10 cellular contexts compared by ENCODE assay signal in the genomic region with DNA sequence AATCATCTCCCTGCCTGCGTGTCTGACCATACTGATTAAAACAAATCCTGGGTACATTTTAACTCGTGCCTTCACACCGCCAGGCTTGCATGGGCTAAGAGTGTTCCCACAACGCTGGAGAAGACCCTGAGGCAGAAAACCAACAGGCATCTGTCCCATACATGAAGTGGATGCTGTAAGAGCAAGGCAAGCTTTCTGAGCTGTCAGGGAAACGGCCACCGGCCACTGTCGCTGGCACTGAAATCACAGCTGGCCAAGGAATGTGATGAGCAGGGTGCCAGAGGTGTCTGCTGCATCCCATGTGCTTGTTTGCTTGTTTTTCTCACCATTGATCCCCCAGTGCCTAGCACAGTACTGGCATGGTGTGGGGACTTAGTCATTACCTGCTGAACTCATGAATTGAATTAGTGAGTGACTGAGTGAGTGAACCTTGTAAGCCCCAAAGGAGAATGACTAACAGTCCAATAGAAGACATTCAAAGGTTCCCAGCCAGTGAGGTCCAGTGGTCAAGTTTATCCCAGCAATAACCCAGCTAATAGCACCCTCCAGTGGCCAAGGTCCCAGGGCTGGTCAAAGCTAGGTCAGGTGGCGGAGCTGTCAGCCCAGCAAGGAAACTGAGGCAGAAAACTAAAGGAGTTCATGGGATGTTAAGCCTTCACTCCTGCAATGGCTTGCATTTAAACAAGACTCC.
DNase-seq lines count a peak whose midpoint lies in the region; ATAC-seq and TF ChIP-seq lines count a peak whose summit lies in the region.
"Had no signal": no experiment of that assay in that cellular context is flagged by ENCODE, and none has a peak within 500 bp of the region (broad histone marks: within the 10 kb centered on the region; RNA-seq: fewer than 3 reads in every experiment).

No MANE protein-coding gene starts in this region.

- no peaks in the 10 kb centered on the region for H3K27me3 ChIP-seq in IMR-90 (ENCODE audit: control insufficient read depth, insufficient read depth, low read length)
- H3K27me3 ChIP-seq: tibial artery had no signal

- H3K18ac ChIP-seq in IMR-90 (ENCODE audit: low read depth, low read length), result no peak overlapping the region

- CTCF ChIA-PET in IMR-90 (lab: Yijun Ruan, JAX), result interaction anchor here (0.5 to 0.9 kb wide), 2 partner anchors 1153 to 1181 kb away, joined by 3 read pairs; no protein-coding TSS in a partner anchor

- H3K4me3 ChIP-seq in IMR-90 (ENCODE audit: insufficient read depth, low read depth, low read length) (no peak overlapping the region), cardiac fibroblast (replicated peaks in 1 of 2; ENCODE audit: low read depth in 2 of 2, low read length in 2 of 2) (no peak overlapping the region)
- H3K4me3 ChIP-seq: tibial artery had no signal

- H4K91ac ChIP-seq in IMR-90 (ENCODE audit: insufficient read depth, low read depth, low read length), result no peak overlapping the region

- peak; percentile 56 for TF ChIP-seq RAD21 in IMR-90 (IDR thresholded peaks at IDR 0.05; ENCODE audit: low read length)

- no peak overlapping the region for H3K9ac ChIP-seq in IMR-90 (ENCODE audit: low read depth, low read length)

- no peak overlapping the region for H2AFZ ChIP-seq in IMR-90 (replicated peaks; ENCODE audit: low read length, poor library complexity)

- peaks cover 4% of the 10 kb centered on the region; the same call in 1 of the 2 replicates for H3K9me1 ChIP-seq in IMR-90 (ENCODE audit: insufficient read depth, low read length)

- no peak overlapping the region for H3K56ac ChIP-seq in IMR-90 (ENCODE audit: extremely low read depth, insufficient read depth, low read length)

- no peak overlapping the region for H4K5ac ChIP-seq in IMR-90 (ENCODE audit: low read depth, low read length)

- WGBS in IMR-90 (ENCODE audit: extremely low coverage in 2 of 2, insufficient read length in 1 of 2), 2 experiments, result no CpG with 5 or more reads among the region's 8 CpGs

- peak overlapping the region; percentile 62 for H2BK20ac ChIP-seq in IMR-90 (ENCODE audit: low read depth, low read length)

- H2AK5ac ChIP-seq in IMR-90 (ENCODE audit: low read depth, low read length), result peak overlapping the region; percentile 87

- H3K36me3 ChIP-seq in IMR-90 (ENCODE audit: control insufficient read depth, insufficient read depth, low read length), result no peaks in the 10 kb centered on the region
- H3K36me3 ChIP-seq: neutrophil, tibial artery had no signal

- H2BK15ac ChIP-seq in IMR-90 (ENCODE audit: low read depth, low read length), result peak overlapping the region; percentile 4; the same call in 1 of the 3 replicates

- DNase-seq in COLO829 (ENCODE audit: low spot score) (peak; percentile 19), IMR-90 (peak; percentile 54), cardiac fibroblast (ENCODE audit: low read depth in 2 of 2) (peak; percentile 50 to 68), mesenteric fat pad (ENCODE audit: low spot score) (peak; percentile 68), NOMO-1 (lab: John Stamatoyannopoulos, UW; ENCODE audit: unreplicated experiment in 2 of 2) (no peak), occipital lobe (lab: John Stamatoyannopoulos, UW) (no peak)
- DNase-seq: tibial artery had no signal

- peak overlapping the region; percentile 47; the same call in 1 of the 2 replicates for H3K4ac ChIP-seq in IMR-90 (ENCODE audit: low read depth, low read length)

- TF ChIP-seq CTCF in IMR-90 (conservative IDR thresholded peaks at IDR 0.05; ENCODE audit: low read depth, low read length) (peak; percentile 41), cardiac fibroblast (IDR thresholded peaks at IDR 0.05; ENCODE audit: low read depth, low read length) (peak; percentile 45)

- no peaks in the 10 kb centered on the region for H4K20me1 ChIP-seq in IMR-90 (ENCODE audit: insufficient read depth, low read length)

- intact Hi-C loops in IMR-90 (cut with micrococcal nuclease), result loop anchor here (10.0 kb wide), 2 partner anchors 749 to 939 kb away; no protein-coding TSS in a partner anchor

- 0 out of 2 replicates have a peak overlapping the region, but pooled peaks have one; percentile 14 for H3K14ac ChIP-seq in IMR-90 (replicated peaks; ENCODE audit: low read depth, low read length)

- peak overlapping the region; percentile 32 for H2BK120ac ChIP-seq in IMR-90 (ENCODE audit: low read depth, low read length)

- POLR2A ChIA-PET in IMR-90 (lab: Charles Lee; ENCODE audit: unreplicated experiment), result no interaction called here

- dilution Hi-C loops in IMR-90 (cut with HindIII; ENCODE audit: low sequenced_read_pairs, unreplicated experiment), result no loop called here

- no peaks in the 10 kb centered on the region for H3K79me1 ChIP-seq in IMR-90 (ENCODE audit: low read depth in 1 of 2, low read length in 2 of 2)

- peaks cover 5% of the 10 kb centered on the region for H3K4me1 ChIP-seq in IMR-90 (ENCODE audit: control insufficient read depth, insufficient read depth, low read length)

- H2BK5ac ChIP-seq in IMR-90 (ENCODE audit: low read depth, low read length, poor library complexity, severe bottlenecking), result no peak overlapping the region

- no peak overlapping the region for H3K23ac ChIP-seq in IMR-90 (ENCODE audit: low read depth, low read length)

- BruUV-seq in IMR-90 (replicated peaks; lab: Mats Ljungman, UMichigan), result no TSS peak

- H3K27ac ChIP-seq in IMR-90 (ENCODE audit: insufficient read depth, low read length), result no peak overlapping the region
- H3K27ac ChIP-seq: neutrophil, tibial artery had no signal

- no peak overlapping the region for H3K4me2 ChIP-seq in IMR-90 (ENCODE audit: low read depth, low read length)

- ATAC-seq in IMR-90 (ENCODE audit: low read depth) (no peak), GM21515 (IDR thresholded peaks at IDR 0.05; ENCODE audit: unreplicated experiment) (no peak), HG03460 (IDR thresholded peaks at IDR 0.05; ENCODE audit: unreplicated experiment) (no peak)

- H4K8ac ChIP-seq in IMR-90 (ENCODE audit: low read depth in 2 of 2, low read length in 2 of 2), result no peak overlapping the region

- in situ Hi-C loops in IMR-90 (cut with MboI; ENCODE audit: low sequenced_read_pairs), result loop anchor here (5.0 kb wide), 1 partner anchor 1151 kb away; the partner anchor contains the start of gene CDH11

- no peaks in the 10 kb centered on the region; the same call in 1 of the 2 replicates for H3K9me3 ChIP-seq in IMR-90 (ENCODE audit: control insufficient read depth, insufficient read depth, low read length)
- H3K9me3 ChIP-seq: neutrophil, tibial artery had no signal

- H2AK9ac ChIP-seq in IMR-90 (replicated peaks; ENCODE audit: low read depth, low read length, poor library complexity), result no peak overlapping the region

- TF ChIP-seq POLR2A in IMR-90 (IDR thresholded peaks at IDR 0.05; ENCODE audit: low read depth, low read length), result no peak

TF ChIP-seq in IMR-90, 13 proteins besides CTCF, POLR2A, EP300 and RAD21:
- TF ChIP-seq SMC3 (IDR thresholded peaks at IDR 0.05; ENCODE audit: low read depth, low read length), result 0 out of 2 replicates have a peak, but pooled peaks have one; percentile 13
- TF ChIP-seq NFE2L2 (IDR thresholded peaks at IDR 0.05; ENCODE audit: low read depth, low read length), result no peak
TF ChIP-seq in IMR-90: peak in this region for 1.

Comparison
In these comparisons a context has a peak if more than half of its experiments do, and no peak if none do; other contexts are left out.
1. DNase-seq: peak in COLO829 (single experiment), IMR-90 (single experiment), cardiac fibroblast (2 of 2) and mesenteric fat pad (single experiment); none in NOMO-1 (0 of 2) and occipital lobe (single experiment).